Comparison of ENCODE assay signal across 8 cellular contexts in the genomic region with DNA sequence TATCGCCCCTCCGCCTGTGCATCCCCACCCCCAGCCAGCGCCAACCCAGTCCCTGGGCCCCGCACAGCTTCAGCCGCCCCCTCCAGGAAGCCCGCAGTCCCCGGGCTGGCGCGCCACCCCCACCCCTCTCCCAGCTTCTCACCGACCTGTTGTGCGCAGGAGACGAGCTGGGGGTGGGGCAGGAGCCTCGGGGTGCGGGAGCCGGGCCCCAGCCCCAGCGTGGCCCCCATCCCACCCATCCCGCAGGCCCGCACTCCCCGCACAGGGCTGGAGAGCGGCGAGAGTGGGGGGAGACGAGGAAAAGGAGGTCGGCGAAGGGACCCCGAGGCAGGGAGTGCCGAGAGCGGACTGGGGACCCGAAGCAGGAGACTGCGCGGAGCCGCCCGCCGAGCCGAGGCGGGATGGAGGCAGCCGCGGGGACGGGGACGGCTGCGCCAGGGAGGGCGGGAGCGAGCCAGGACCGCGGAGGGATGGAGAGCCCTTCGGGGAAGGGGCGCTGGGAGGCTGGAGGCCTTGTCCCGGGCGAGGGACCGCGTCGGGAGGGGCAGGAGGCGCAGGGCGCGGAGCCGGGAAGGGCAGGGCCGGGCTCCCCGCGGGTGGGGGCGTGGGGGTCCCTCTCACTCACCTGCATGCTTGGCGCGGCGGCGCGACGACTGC. TPM values are rescaled to one million over a fixed set of nuclear protein-coding genes. Genes with fewer than 3 reads are reported as not detected.
A peak's percentile ranks its signal among the peaks of the same experiment; 100 is the strongest.
DNase-seq lines count a peak whose midpoint lies in the region; ATAC-seq, FAIRE-seq and TF ChIP-seq lines count a peak whose summit lies in the region.

No MANE protein-coding gene starts in this region.

- no peaks in the 10 kb centered on the region for H3K9me2 ChIP-seq in OCI-LY1 (ENCODE audit: low read depth, low read length)

- no peak overlapping the region for H2AK5ac ChIP-seq in mesenchymal stem cell (ENCODE audit: low read length, severe bottlenecking)

- peaks cover 6% of the 10 kb centered on the region for H3K36me3 Mint-ChIP-seq in Caco-2 (ENCODE audit: insufficient read depth, unreplicated experiment)

- WGBS in mesenchymal stem cell, result 1% methylated on average over 41 of the region's 65 CpGs

- H3K27ac ChIP-seq in OCI-LY1 (ENCODE audit: low read depth, low read length, poor library complexity, severe bottlenecking) (no peak overlapping the region), mesenchymal stem cell (ENCODE audit: low read length, poor library complexity, severe bottlenecking) (no peak overlapping the region)

- peak overlapping the region in 1 of 2 experiments; percentile 7 for H3K4ac ChIP-seq in mesenchymal stem cell (ENCODE audit: low read depth in 1 of 2, low read length in 2 of 2)

- H3K9me3 ChIP-seq in Caco-2, result no peaks in the 10 kb centered on the region
- no peaks in the 10 kb centered on the region for H3K9me3 ChIP-seq in OCI-LY1 (ENCODE audit: low read length)
- H3K9me3 ChIP-seq in mesenchymal stem cell (ENCODE audit: control insufficient read depth, low read length), result no peaks in the 10 kb centered on the region

- H3K4me1 ChIP-seq in Caco-2, result peaks cover 5% of the 10 kb centered on the region
- peaks cover 41% of the 10 kb centered on the region for H3K4me1 ChIP-seq in OCI-LY1 (ENCODE audit: insufficient read depth, low read length, severe bottlenecking)
- H3K4me1 ChIP-seq in mesenchymal stem cell (ENCODE audit: control insufficient read depth, insufficient read depth, low read depth, low read length), result peaks cover 26% of the 10 kb centered on the region

- peak in 1 of 2 experiments; percentile 47 for DNase-seq in Caco-2
- DNase-seq in cerebellum (ENCODE audit: low spot score), result peak; percentile 42
- DNase-seq in mesenchymal stem cell, result no peak
- DNase-seq in urothelium cell line (ENCODE audit: low spot score), result peak; percentile 57
- no peak for DNase-seq in activated gamma-delta T cell treated with Interleukin-2 at 50 U/mL for 16 hours

- H4K91ac ChIP-seq in mesenchymal stem cell (ENCODE audit: low read length), result no peak overlapping the region

- H3K27ac Mint-ChIP-seq in Caco-2 (ENCODE audit: unreplicated experiment), result no peak overlapping the region

- peak; percentile 91 for FAIRE-seq in urothelium cell line (lab: Jason Lieb, UNC)

- ATAC-seq in GM21737 (IDR thresholded peaks at IDR 0.05; ENCODE audit: unreplicated experiment), result no peak
- no peak for ATAC-seq in HG03039 (IDR thresholded peaks at IDR 0.05; ENCODE audit: unreplicated experiment)

- H2AFZ ChIP-seq in OCI-LY1 (ENCODE audit: low read length) (no peak overlapping the region), mesenchymal stem cell (ENCODE audit: low read depth, low read length) (peak overlapping the region; percentile 36)

- H3K9ac ChIP-seq in OCI-LY1 (ENCODE audit: low read length) (peak overlapping the region; percentile 29; the same call in 1 of the 2 replicates), mesenchymal stem cell (ENCODE audit: low read length) (peak overlapping the region; percentile 59)

- peaks cover 45% of the 10 kb centered on the region for H3K27me3 Mint-ChIP-seq in Caco-2 (ENCODE audit: insufficient read depth, unreplicated experiment)

- peak overlapping the region in 1 of 2 experiments; percentile 43 for H3K18ac ChIP-seq in mesenchymal stem cell (ENCODE audit: low read depth in 1 of 2, low read length in 2 of 2)

- H2BK5ac ChIP-seq in mesenchymal stem cell (ENCODE audit: low read depth, low read length, poor library complexity, severe bottlenecking), result no peak overlapping the region

- peaks cover 5% of the 10 kb centered on the region for H3K27me3 ChIP-seq in Caco-2 (replicated peaks; ENCODE audit: control insufficient read depth, insufficient read depth, low read length)
- peaks cover 20% of the 10 kb centered on the region; the same call in 1 of the 2 replicates for H3K27me3 ChIP-seq in OCI-LY1 (ENCODE audit: insufficient read depth, low read length)
- H3K27me3 ChIP-seq in mesenchymal stem cell (ENCODE audit: control insufficient read depth in 1 of 2, insufficient read depth in 1 of 2, low read length in 2 of 2), result peaks cover 11 to 51% of the 10 kb centered on the region in 2 experiments

- H3K4me1 Mint-ChIP-seq in Caco-2 (ENCODE audit: low read depth, unreplicated experiment), result peaks cover 10% of the 10 kb centered on the region

- POLR2A ChIA-PET in Caco-2 (lab: Charles Lee), result no interaction called here

- no peaks in the 10 kb centered on the region for H4K20me1 ChIP-seq in OCI-LY1 (ENCODE audit: insufficient read depth, low read length)

- H3K79me1 ChIP-seq in mesenchymal stem cell (replicated peaks; ENCODE audit: low read length, poor library complexity, severe bottlenecking), result no peaks in the 10 kb centered on the region

- H2BK12ac ChIP-seq in mesenchymal stem cell (ENCODE audit: low read length in 2 of 2), result peak overlapping the region in 1 of 2 experiments; percentile 49

- peak overlapping the region; percentile 29 for H2BK120ac ChIP-seq in mesenchymal stem cell (ENCODE audit: low read depth, low read length)

- H4K8ac ChIP-seq in mesenchymal stem cell (ENCODE audit: low read length), result no peak overlapping the region

- H3K4me3 Mint-ChIP-seq in Caco-2 (ENCODE audit: unreplicated experiment), result peak overlapping the region; percentile 50

- H3K4me3 ChIP-seq in Caco-2 (ENCODE audit: low read depth, low read length) (peak overlapping the region; percentile 48), OCI-LY1 (ENCODE audit: low read depth, low read length, poor library complexity, severe bottlenecking) (peak overlapping the region; percentile 50), mesenchymal stem cell (ENCODE audit: insufficient read depth in 1 of 2, low read depth in 1 of 2, low read length in 2 of 2) (peak overlapping the region; percentile 74 to 79)

- intact Hi-C loops in Caco-2 (cut with micrococcal nuclease; ENCODE audit: unreplicated experiment), result loop anchor here (2.0 to 5.0 kb wide), 2 partner anchors 37 to 148 kb away; a partner anchor contains a TSS

- H2BK15ac ChIP-seq in mesenchymal stem cell (ENCODE audit: low read depth, poor library complexity, severe bottlenecking), result peak overlapping the region; percentile 57

- H3K79me2 ChIP-seq in OCI-LY1 (ENCODE audit: insufficient read depth, low read length), result no peaks in the 10 kb centered on the region

- no peaks in the 10 kb centered on the region for H3K9me3 Mint-ChIP-seq in Caco-2 (ENCODE audit: unreplicated experiment)

- peak overlapping the region in 1 of 2 experiments; percentile 70 for H3K23ac ChIP-seq in mesenchymal stem cell (ENCODE audit: low read length in 2 of 2)

- TF ChIP-seq CTCF in Caco-2 (IDR thresholded peaks at IDR 0.05; ENCODE audit: insufficient read depth in 1 of 2, low read depth in 1 of 2, low read length in 1 of 2, severe bottlenecking in 1 of 2, unreplicated experiment in 1 of 2) (no peak), OCI-LY1 (IDR thresholded peaks at IDR 0.05; ENCODE audit: low read length) (no peak)

- no peaks in the 10 kb centered on the region for H3K36me3 ChIP-seq in Caco-2 (ENCODE audit: control insufficient read depth, insufficient read depth, low read length)
- H3K36me3 ChIP-seq in OCI-LY1 (ENCODE audit: insufficient read depth, low read length), result no peaks in the 10 kb centered on the region
- H3K36me3 ChIP-seq in mesenchymal stem cell (ENCODE audit: control insufficient read depth in 1 of 2, insufficient read depth in 2 of 2, low read depth in 1 of 2, low read length in 2 of 2), result peaks cover 0 to 26% of the 10 kb centered on the region in 2 experiments

- BruUV-seq in Caco-2 (replicated peaks; lab: Mats Ljungman, UMichigan), result no TSS peak

- CTCF ChIA-PET in Caco-2 (lab: Charles Lee), result interaction anchor here (0.6 to 1.3 kb wide), 6 partner anchors 11 to 146 kb away, joined by 3 to 6 read pairs (median 4); a partner anchor contains a TSS

- peak overlapping the region in 1 of 2 experiments; percentile 63 for H3K14ac ChIP-seq in mesenchymal stem cell (ENCODE audit: low read length in 2 of 2)

- H3F3A ChIP-seq in OCI-LY1 (ENCODE audit: insufficient read depth, low read length), result no peaks in the 10 kb centered on the region

- peak overlapping the region; percentile 67 for H3K4me2 ChIP-seq in OCI-LY1 (ENCODE audit: low read length)
- H3K4me2 ChIP-seq in mesenchymal stem cell (ENCODE audit: low read length, poor library complexity, severe bottlenecking), result peak overlapping the region; percentile 86

RNA-seq across cellular contexts. Expression of a gene that starts 0.5 kb away (rescaled TPM):
- 0.37 and 0.48 TPM in 2 replicates for total RNA-seq in Caco-2 (2022)
- total RNA-seq in cerebellum, result 1.7 TPM
- polyA plus RNA-seq in mesenchymal stem cell (2013, experiment 1 of 2), result 1.3 TPM
- polyA plus RNA-seq in mesenchymal stem cell (2013, experiment 2 of 2), result 1.3 TPM

RNA-seq across cellular contexts. Expression of a gene that starts 10.9 kb away (rescaled TPM):
- total RNA-seq in Caco-2 (2022), result 119 and 127 TPM in 2 replicates
- 26.8 TPM for total RNA-seq in cerebellum
- polyA plus RNA-seq in mesenchymal stem cell (2013, experiment 1 of 2), result 40.0 TPM
- polyA plus RNA-seq in mesenchymal stem cell (2013, experiment 2 of 2), result 37.2 TPM

RNA-seq across cellular contexts. Expression of a gene that starts 23.7 kb away (rescaled TPM):
- total RNA-seq in Caco-2 (2022), result 56.8 and 61.9 TPM in 2 replicates
- total RNA-seq in cerebellum, result 22.6 TPM
- 65.6 TPM for polyA plus RNA-seq in mesenchymal stem cell (2013, experiment 1 of 2)
- polyA plus RNA-seq in mesenchymal stem cell (2013, experiment 2 of 2), result 66.6 TPM

RNA-seq across cellular contexts. Expression of a gene that starts 37.2 kb away (rescaled TPM):
- total RNA-seq in Caco-2 (2022) (31.6 and 32.8 TPM in 2 replicates), cerebellum (53.1 TPM)
- 34.2 TPM for polyA plus RNA-seq in mesenchymal stem cell (2013, experiment 1 of 2)
- polyA plus RNA-seq in mesenchymal stem cell (2013, experiment 2 of 2), result 32.9 TPM

RNA-seq across cellular contexts. Expression of a gene that starts 52.8 kb away (rescaled TPM):
- total RNA-seq in Caco-2 (2022) (303 and 309 TPM in 2 replicates), cerebellum (60.3 TPM)
- polyA plus RNA-seq in mesenchymal stem cell (2013, experiment 1 of 2), result 221 TPM
- 224 TPM for polyA plus RNA-seq in mesenchymal stem cell (2013, experiment 2 of 2)

Comparison
In these comparisons a context has a peak if more than half of its experiments do, and no peak if none do; other contexts are left out.
1. DNase-seq: peak in cerebellum (single experiment) and urothelium cell line (single experiment); none in mesenchymal stem cell (single experiment) and activated gamma-delta T cell treated with Interleukin-2 at 50 U/mL for 16 hours (single experiment).
2. Peak in every context shown above with its lines, with median percentiles within 50 percentile points of each other: H3K4me3 ChIP-seq.